Comparison of ENCODE assay signal across 29 cellular contexts in the genomic region with DNA sequence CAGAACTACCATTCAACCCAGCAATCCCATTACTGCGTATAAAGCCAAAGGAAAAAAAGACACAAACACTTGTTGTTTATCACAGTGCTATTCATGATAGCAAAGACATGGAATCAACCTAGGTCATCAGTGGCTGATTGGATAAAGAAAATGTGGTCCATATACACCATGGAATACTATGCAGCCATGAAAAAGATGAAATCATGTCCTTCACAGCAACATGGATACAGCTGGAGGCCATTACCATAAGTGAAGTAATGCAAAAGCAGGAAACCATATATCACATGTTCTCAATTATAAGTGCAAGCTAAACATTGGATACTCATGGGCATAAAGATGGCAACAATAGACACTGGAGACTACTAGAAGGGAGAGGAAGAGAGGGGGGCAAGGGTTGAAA.
"Had no signal": no experiment of that assay in that cellular context is flagged by ENCODE, and none has a peak within 500 bp of the region (broad histone marks: within the 10 kb centered on the region; RNA-seq: fewer than 3 reads in every experiment).

No MANE protein-coding gene starts in this region.

- H3K27me3 ChIP-seq: stomach, suprapubic skin, testis, thyroid gland, tibial artery, tibial nerve, transverse colon, upper lobe of left lung, upper lobe of right lung, uterus, vagina had no signal

- H3K36me3 Mint-ChIP-seq: stimulated activated effector memory CD8-positive, alpha-beta T cell treated with anti-CD3 and anti-CD28 coated beads, Interleukin-12 subunit alpha, Interleukin-12 subunit beta, amount 100 ng/mL, for 72 hours; stimulated activated memory B cell treated with anti-CD40 and anti-IgM and Interleukin-4, amounts not matched to agents 10 μg/mL and 1 μg/mL and 100 μg/mL, for 72 hours; stimulated activated naive B cell treated with anti-CD40 and anti-IgM and Interleukin-4, amounts not matched to agents 10 μg/mL and 1 μg/mL and 100 μg/mL, for 72 hours; type B pancreatic cell had no signal

- FAIRE-seq: urothelium cell line had no signal

- H3K4me1 ChIP-seq: stomach, suprapubic skin, testis, thyroid gland, tibial artery, tibial nerve, transverse colon, upper lobe of left lung, upper lobe of right lung, uterus, vagina had no signal

- DNase-seq: stimulated activated CD4-positive, alpha-beta T cell treated with anti-CD3 and anti-CD28 coated beads, Interleukin-2, amount 100 ng/mL, for 48 hours; stimulated activated CD4-positive, alpha-beta T cell treated with anti-CD3 and anti-CD28 coated beads, Interleukin-4, amount 100 ng/mL, for 1 hour; stimulated activated CD4-positive, alpha-beta T cell treated with anti-CD3 and anti-CD28 coated beads, Interleukin-4, amount 100 ng/mL, for 24 hours; stimulated activated CD4-positive, alpha-beta T cell treated with anti-CD3 and anti-CD28 coated beads, Interleukin-4, amount 100 ng/mL, for 4 hours; stimulated activated CD8-positive, alpha-beta memory T cell treated with anti-CD3 and anti-CD28 coated beads, Interleukin-4, amount 100 ng/mL, for 48 hours; stimulated activated naive B cell treated with anti-CD40 and anti-IgM and Interleukin-4, amounts not matched to agents 10 μg/mL and 1 μg/mL and 100 μg/mL, for 72 hours; stimulated activated naive CD4-positive, alpha-beta T cell; stimulated activated naive CD4-positive, alpha-beta T cell treated with Interleukin-2 at 50 U/mL for 16 hours; stimulated activated naive CD8-positive, alpha-beta T cell treated with anti-CD3 and anti-CD28 coated beads, Interleukin-15, amount 100 ng/mL, for 72 hours; stimulated activated naive CD8-positive, alpha-beta T cell treated with anti-CD3 and anti-CD28 coated beads, Interleukin-15, Interleukin-2, amounts not matched to agents 100 U/mL and 50 U/mL, for 24 hours; stomach; substantia nigra; testis; thyroid gland; tibial artery; transverse colon; trophoblast cell; upper lobe of left lung; upper lobe of right lung; uterus had no signal

- ATAC-seq: stimulated activated effector memory CD8-positive, alpha-beta T cell treated with anti-CD3 and anti-CD28 coated beads, Interleukin-12 subunit alpha, Interleukin-12 subunit beta, amount 100 ng/mL, for 72 hours; stimulated activated memory B cell treated with anti-CD40 and anti-IgM and Interleukin-4, amounts not matched to agents 10 μg/mL and 1 μg/mL and 100 μg/mL, for 72 hours; stimulated activated naive B cell treated with anti-CD40 and anti-IgM and Interleukin-4, amounts not matched to agents 10 μg/mL and 1 μg/mL and 100 μg/mL, for 72 hours; stimulated activated naive CD8-positive, alpha-beta T cell treated with anti-CD3 and anti-CD28 coated beads, Interleukin-15, amount 100 ng/mL, for 72 hours; stimulated activated naive CD8-positive, alpha-beta T cell treated with anti-CD3 and anti-CD28 coated beads, Interleukin-15, Interleukin-2, amounts not matched to agents 100 U/mL and 50 U/mL, for 24 hours; upper lobe of right lung had no signal

- H3K9me3 ChIP-seq: stomach, suprapubic skin, testis, thoracic aorta, thyroid gland, tibial artery, tibial nerve, transverse colon, upper lobe of left lung, upper lobe of right lung, uterus, vagina had no signal

- H3K4me1 Mint-ChIP-seq: stimulated activated effector memory CD8-positive, alpha-beta T cell treated with anti-CD3 and anti-CD28 coated beads, Interleukin-12 subunit alpha, Interleukin-12 subunit beta, amount 100 ng/mL, for 72 hours had no signal

- H3K4me3 Mint-ChIP-seq: stimulated activated effector memory CD8-positive, alpha-beta T cell treated with anti-CD3 and anti-CD28 coated beads, Interleukin-12 subunit alpha, Interleukin-12 subunit beta, amount 100 ng/mL, for 72 hours; stimulated activated memory B cell treated with anti-CD40 and anti-IgM and Interleukin-4, amounts not matched to agents 10 μg/mL and 1 μg/mL and 100 μg/mL, for 72 hours; stimulated activated naive B cell treated with anti-CD40 and anti-IgM and Interleukin-4, amounts not matched to agents 10 μg/mL and 1 μg/mL and 100 μg/mL, for 72 hours; stimulated activated naive CD8-positive, alpha-beta T cell treated with anti-CD3 and anti-CD28 coated beads, Interleukin-15, amount 100 ng/mL, for 72 hours; stimulated activated naive CD8-positive, alpha-beta T cell treated with anti-CD3 and anti-CD28 coated beads, Interleukin-15, Interleukin-2, amounts not matched to agents 100 ng/mL and 50 ng/mL, for 24 hours; type B pancreatic cell had no signal

- H3K27ac ChIP-seq: stomach, suprapubic skin, testis, thoracic aorta, thyroid gland, tibial artery, tibial nerve, transverse colon, upper lobe of left lung, upper lobe of right lung, uterus, vagina had no signal

- H3K36me3 ChIP-seq: stomach, suprapubic skin, thoracic aorta, thyroid gland, tibial artery, tibial nerve, transverse colon, upper lobe of left lung, upper lobe of right lung, uterus, vagina had no signal

- H3K4me3 ChIP-seq: stomach, suprapubic skin, testis, thoracic aorta, thyroid gland, tibial artery, tibial nerve, transverse colon, upper lobe of left lung, upper lobe of right lung, uterus, vagina had no signal

- H3K27ac Mint-ChIP-seq: stimulated activated effector memory CD8-positive, alpha-beta T cell treated with anti-CD3 and anti-CD28 coated beads, Interleukin-12 subunit alpha, Interleukin-12 subunit beta, amount 100 ng/mL, for 72 hours; stimulated activated memory B cell treated with anti-CD40 and anti-IgM and Interleukin-4, amounts not matched to agents 10 μg/mL and 1 μg/mL and 100 μg/mL, for 72 hours; stimulated activated naive B cell treated with anti-CD40 and anti-IgM and Interleukin-4, amounts not matched to agents 10 μg/mL and 1 μg/mL and 100 μg/mL, for 72 hours; stimulated activated naive CD8-positive, alpha-beta T cell treated with anti-CD3 and anti-CD28 coated beads, Interleukin-15, amount 100 ng/mL, for 72 hours; stimulated activated naive CD8-positive, alpha-beta T cell treated with anti-CD3 and anti-CD28 coated beads, Interleukin-15, Interleukin-2, amounts not matched to agents 100 ng/mL and 50 ng/mL, for 24 hours; type B pancreatic cell had no signal
